8 cellular contexts compared by ENCODE assay signal in the genomic region with DNA sequence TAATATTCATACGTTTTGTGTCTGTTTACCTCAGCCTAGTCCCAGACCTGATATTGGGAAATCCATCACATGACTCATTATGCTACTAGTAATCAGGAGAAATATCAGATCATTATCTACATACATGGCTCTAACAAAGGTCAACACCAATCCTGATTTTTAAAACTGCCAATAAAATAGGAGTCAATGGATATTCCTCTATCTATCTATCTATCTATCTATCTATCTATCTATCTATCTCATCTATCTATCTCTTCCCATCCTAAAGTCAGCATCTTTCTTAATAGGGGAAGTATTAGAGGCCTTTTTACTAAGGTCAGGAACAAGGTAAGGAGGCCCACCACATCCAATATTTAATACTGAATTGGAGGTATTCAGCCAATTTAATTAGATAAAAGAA. TPM values are rescaled to one million over a fixed set of nuclear protein-coding genes. Genes with fewer than 3 reads are reported as not detected.
"Had no signal": no experiment of that assay in that cellular context is flagged by ENCODE, and none has a peak within 500 bp of the region (broad histone marks: within the 10 kb centered on the region; RNA-seq: fewer than 3 reads in every experiment).

No MANE protein-coding gene starts in this region.

- H3K27ac ChIP-seq: GM23248 had no signal

- H3K36me3 ChIP-seq: HAP-1 had no signal

- H2AFZ ChIP-seq: GM23248 had no signal

- H3K9me3 ChIP-seq: HAP-1 had no signal

- DNase-seq: GM23248, GOT3, H7, IMR-90 had no signal

- ATAC-seq: HCT116 had no signal

- FAIRE-seq: HTR-8/SVneo had no signal

- H3K4me3 ChIP-seq: GM23248, HAP-1 had no signal

- H3K9ac ChIP-seq: GM23248 had no signal

RNA-seq across cellular contexts. Expression of gene RASGEF1C, which starts 4.6 kb away (rescaled TPM):
- total RNA-seq: GM23248, HT-29, IMR-90 had no signal
- polyA plus RNA-seq: GM23248, IMR-90 had no signal
